Comparison of ENCODE assay signal across 14 cellular contexts in the genomic region with DNA sequence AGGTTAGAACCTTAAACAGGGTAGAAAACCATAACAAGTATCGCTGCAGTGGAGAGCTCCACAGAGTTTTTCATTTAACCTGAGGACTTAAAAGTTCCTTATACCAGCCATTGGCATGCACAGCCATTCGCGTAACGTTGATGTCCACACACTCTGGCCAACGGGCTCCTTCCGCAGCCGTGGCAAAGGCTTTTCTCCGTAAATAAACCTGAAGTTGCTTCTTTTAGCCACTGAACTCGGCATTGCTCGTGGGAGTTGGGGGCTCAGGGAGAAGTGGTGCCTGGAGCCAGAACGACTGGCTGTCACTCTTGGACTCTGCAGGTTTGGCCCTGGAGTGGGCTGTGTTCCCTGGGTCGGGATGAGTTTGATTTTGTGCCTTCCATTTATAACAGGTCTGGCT.
DNase-seq lines count a peak whose midpoint lies in the region; ATAC-seq, FAIRE-seq and TF ChIP-seq lines count a peak whose summit lies in the region.
"Had no signal": no experiment of that assay in that cellular context is flagged by ENCODE, and none has a peak within 500 bp of the region (broad histone marks: within the 10 kb centered on the region; RNA-seq: fewer than 3 reads in every experiment).

No MANE protein-coding gene starts in this region.

- FAIRE-seq in D721Med (lab: Jason Lieb, UNC): no peak
- FAIRE-seq: GM19239, HTR-8/SVneo had no signal

- ATAC-seq in lower lobe of right lung: no peak
- ATAC-seq: HCT116 had no signal

- H3K4me3 Mint-ChIP-seq in immature natural killer cell: no peak overlapping the region

- H3K36me3 ChIP-seq in H7 (replicated peaks; ENCODE audit: control insufficient read depth, insufficient read depth, low read length): no peaks in the 10 kb centered on the region
- peaks cover 25% of the 10 kb centered on the region for H3K36me3 ChIP-seq in lower lobe of right lung
- H3K36me3 ChIP-seq in spleen: peaks cover 0 to 39% (median 5%) of the 10 kb centered on the region in 6 donors

- no peaks in the 10 kb centered on the region for H3K9me3 Mint-ChIP-seq in immature natural killer cell
- H3K9me3 Mint-ChIP-seq: CD8-positive, alpha-beta memory T cell had no signal

- 71 to 87% (median 74%) methylated on average over 12 of the region's 12 CpGs for WGBS in spleen, 5 donors

- no peak overlapping the region for H3K4me3 ChIP-seq in H7 (ENCODE audit: insufficient read depth, low read depth, low read length)
- H3K4me3 ChIP-seq in lower lobe of right lung: no peak overlapping the region
- H3K4me3 ChIP-seq in spleen: no peak overlapping the region

- H3K36me3 Mint-ChIP-seq in immature natural killer cell: no peaks in the 10 kb centered on the region

- H3K27ac ChIP-seq in caudate nucleus (ENCODE audit: low read depth, low read length): peak overlapping the region; percentile 60
- H3K27ac ChIP-seq in lower lobe of right lung: no peak overlapping the region
- peak overlapping the region in 6 of 8 donors; percentile 43 to 79 (median 59) for H3K27ac ChIP-seq in spleen

- H3K27ac Mint-ChIP-seq in immature natural killer cell: no peak overlapping the region

- H3K4me1 ChIP-seq in lower lobe of right lung: peaks cover 7% of the 10 kb centered on the region
- H3K4me1 ChIP-seq in spleen: peaks cover 0 to 56% (median 39%) of the 10 kb centered on the region in 6 donors
- H3K4me1 ChIP-seq: Caco-2 had no signal

- TF ChIP-seq CTCF in lower lobe of right lung (IDR thresholded peaks at IDR 0.05): no peak
- no peak for TF ChIP-seq CTCF in spleen (IDR thresholded peaks at IDR 0.05 in 8 of 11, conservative IDR thresholded peaks at IDR 0.05 in 3 of 11)
- no peak for TF ChIP-seq CTCF in D721Med (IDR thresholded peaks at IDR 0.05; ENCODE audit: insufficient read depth, missing control alignments)

- H3K27me3 Mint-ChIP-seq in immature natural killer cell (ENCODE audit: low read depth in 3 of 3): peaks cover 1 to 13% (median 10%) of the 10 kb centered on the region in 3 donors

- DNase-seq in H7: peak; percentile 47
- no peak for DNase-seq in caudate nucleus (lab: John Stamatoyannopoulos, UW)
- DNase-seq in lower lobe of right lung: peak; percentile 51
- peak; percentile 75 for DNase-seq in spleen
- no peak for DNase-seq in D721Med (ENCODE audit: insufficient read length, low spot score)
- DNase-seq in immature natural killer cell: no peak
- no peak for DNase-seq in activated effector memory CD4-positive, alpha-beta T cell treated with Interleukin-2 at 50 U/mL for 16 hours
- DNase-seq: Caco-2; CD8-positive, alpha-beta memory T cell; DMS53; GF-D8 had no signal

- H3K9me3 ChIP-seq in lower lobe of right lung: no peaks in the 10 kb centered on the region
- H3K9me3 ChIP-seq in spleen: no peaks in the 10 kb centered on the region
- H3K9me3 ChIP-seq: Caco-2 had no signal

- TF ChIP-seq POLR2A in spleen (IDR thresholded peaks at IDR 0.05): no peak

- intact Hi-C loops in lower lobe of right lung (cut with DNase I): no loop called here
- intact Hi-C loops in spleen (cut with DNase I; ENCODE audit: low total_unique reads): no loop called here

- H3K4me1 Mint-ChIP-seq in immature natural killer cell: peaks cover 20% of the 10 kb centered on the region in 2 donors

- no peaks in the 10 kb centered on the region for H3K27me3 ChIP-seq in H7 (ENCODE audit: control insufficient read depth, insufficient read depth, low read length)
- H3K27me3 ChIP-seq in lower lobe of right lung (ENCODE audit: low read depth): no peaks in the 10 kb centered on the region
- H3K27me3 ChIP-seq in spleen (replicated peaks in 1 of 7): peaks cover 0 to 7% (median 0%) of the 10 kb centered on the region in 7 donors

Comparison
In these comparisons a context has a peak if more than half of its experiments do, and no peak if none do; other contexts are left out.
1. DNase-seq: peak in H7 (single experiment), lower lobe of right lung (single experiment) and spleen (single experiment); none in caudate nucleus (0 of 61), D721Med (single experiment), immature natural killer cell (0 of 3) and activated effector memory CD4-positive, alpha-beta T cell treated with Interleukin-2 at 50 U/mL for 16 hours (single experiment).